ENCODE assay signal across 10 cellular contexts in genomic region chr15:68281008-68281407, GRCh38. TPM values are rescaled to one million over a fixed set of nuclear protein-coding genes. Genes with fewer than 3 reads are reported as not detected.
DNase-seq lines count a peak whose midpoint lies in the region; ATAC-seq and TF ChIP-seq lines count a peak whose summit lies in the region.
"Had no signal": no experiment of that assay in that cellular context is flagged by ENCODE, and none has a peak within 500 bp of the region (broad histone marks: within the 10 kb centered on the region; RNA-seq: fewer than 3 reads in every experiment).

No MANE protein-coding gene starts in this region.

- peak overlapping the region; percentile 2 to 11 for H3K4me3 ChIP-seq in CD4-positive, alpha-beta memory T cell (ENCODE audit: low read length in 2 of 2)
- H3K4me3 ChIP-seq in OCI-LY3 (ENCODE audit: low read length) (0 out of 2 replicates have a peak overlapping the region, but pooled peaks have one; percentile 95), dorsolateral prefrontal cortex (peak overlapping the region; percentile 25 to 100 (median 94)), neuron (ENCODE audit: low read length) (peak overlapping the region; percentile 93)

- peaks cover 21 to 41% of the 10 kb centered on the region in 2 donors for H3K36me3 Mint-ChIP-seq in CD4-positive, alpha-beta memory T cell

- H3K79me2 ChIP-seq in OCI-LY3 (ENCODE audit: low read length): peaks cover 87% of the 10 kb centered on the region

- no peaks in the 10 kb centered on the region for H3K9me3 ChIP-seq in CD4-positive, alpha-beta memory T cell (ENCODE audit: control insufficient read depth in 1 of 2, low read length in 2 of 2)
- no peaks in the 10 kb centered on the region for H3K9me3 ChIP-seq in OCI-LY3 (ENCODE audit: insufficient read depth, low read length)
- peaks cover 6% of the 10 kb centered on the region for H3K9me3 ChIP-seq in neuron (ENCODE audit: low read length)

- peak overlapping the region; percentile 94 for H3K4me2 ChIP-seq in OCI-LY3 (ENCODE audit: low read length)

- 0 out of 2 replicates have a peak overlapping the region, but pooled peaks have one; percentile 12 for H3K9ac ChIP-seq in OCI-LY3 (ENCODE audit: low read length)

- peaks cover 61% of the 10 kb centered on the region for H4K20me1 ChIP-seq in OCI-LY3 (ENCODE audit: insufficient read depth, low read length)

- POLR2A ChIA-PET in CD4-positive, alpha-beta memory T cell (lab: Charles Lee; ENCODE audit: partially characterized antibody): interaction anchor here (1.0 to 1.4 kb wide), 7 partner anchors 9 to 740 kb away, joined by 3 to 4 read pairs (median 3); partner anchors contain the start of genes MAP2K5 and PIAS1

- no peak for DNase-seq in CD4-positive, alpha-beta memory T cell
- no peak for DNase-seq in dorsolateral prefrontal cortex
- DNase-seq in anterior cingulate cortex (lab: John Stamatoyannopoulos, UW): no peak
- DNase-seq in ACHN: no peak
- DNase-seq: activated CD4-positive, alpha-beta memory T cell treated with anti-CD3 and anti-CD28 coated beads for 36 hours; NCI-H2029 treated with DMSO at 0.1 percent for 48 hours had no signal

- no peaks in the 10 kb centered on the region for H3K27me3 Mint-ChIP-seq in CD4-positive, alpha-beta memory T cell
- H3K27me3 Mint-ChIP-seq: activated CD4-positive, alpha-beta memory T cell treated with anti-CD3 and anti-CD28 coated beads for 36 hours had no signal

- H3K27ac ChIP-seq in CD4-positive, alpha-beta memory T cell (ENCODE audit: low read depth, low read length): no peak overlapping the region
- H3K27ac ChIP-seq in OCI-LY3 (ENCODE audit: low read length) (no peak overlapping the region), dorsolateral prefrontal cortex (peak overlapping the region in 46 of 59 donors; percentile 1 to 100 (median 76))

- no peak for TF ChIP-seq CTCF in OCI-LY3 (IDR thresholded peaks at IDR 0.05; ENCODE audit: low read depth, low read length)
- TF ChIP-seq CTCF in dorsolateral prefrontal cortex (IDR thresholded peaks at IDR 0.05 in 54 of 56, conservative IDR thresholded peaks at IDR 0.05 in 2 of 56; ENCODE audit: low read depth in 1 of 56, partially characterized antibody in 56 of 56): no peak

- no peak for ATAC-seq in HG02884 (IDR thresholded peaks at IDR 0.05; ENCODE audit: unreplicated experiment)
- ATAC-seq in HG02642 (IDR thresholded peaks at IDR 0.05; ENCODE audit: poor library complexity, unreplicated experiment): no peak

- intact Hi-C loops in CD4-positive, alpha-beta memory T cell (cut with micrococcal nuclease): no loop called here
- intact Hi-C loops in dorsolateral prefrontal cortex (cut with DNase I): no loop called here

- no peak overlapping the region for H2AFZ ChIP-seq in OCI-LY3 (ENCODE audit: low read depth, low read length)
- no peak overlapping the region for H2AFZ ChIP-seq in neuron (ENCODE audit: low read depth, low read length)

- peaks cover 56 to 77% (median 61%) of the 10 kb centered on the region in 4 donors for H3K4me1 Mint-ChIP-seq in CD4-positive, alpha-beta memory T cell

- peaks cover 7% of the 10 kb centered on the region for H3K36me3 ChIP-seq in CD4-positive, alpha-beta memory T cell (ENCODE audit: insufficient read depth, low read length)
- peaks cover 26% of the 10 kb centered on the region for H3K36me3 ChIP-seq in OCI-LY3 (replicated peaks; ENCODE audit: low read depth, low read length)
- peaks cover 11% of the 10 kb centered on the region for H3K36me3 ChIP-seq in neuron (ENCODE audit: insufficient read depth, low read length)

- H3K27me3 ChIP-seq in CD4-positive, alpha-beta memory T cell (ENCODE audit: insufficient read depth, low read length): no peaks in the 10 kb centered on the region
- no peaks in the 10 kb centered on the region for H3K27me3 ChIP-seq in OCI-LY3 (ENCODE audit: low read depth, low read length)
- no peaks in the 10 kb centered on the region for H3K27me3 ChIP-seq in dorsolateral prefrontal cortex
- H3K27me3 ChIP-seq in neuron (ENCODE audit: insufficient read depth, low read length): no peaks in the 10 kb centered on the region

- CTCF ChIA-PET in CD4-positive, alpha-beta memory T cell (lab: Charles Lee; ENCODE audit: partially characterized antibody): interaction anchor here (0.9 to 3.0 kb wide), 2 partner anchors 26 to 28 kb away, joined by 6 to 19 read pairs; no protein-coding TSS in a partner anchor

- H3K27ac Mint-ChIP-seq in CD4-positive, alpha-beta memory T cell: peak overlapping the region in 2 of 7 donors; percentile 26 to 43

- peak overlapping the region; percentile 22 to 99 (median 96) for H3K4me3 Mint-ChIP-seq in CD4-positive, alpha-beta memory T cell

- in situ Hi-C loops in ACHN (cut with HindIII; ENCODE audit: low pct_ligation_motif_present, low pct_unique_long_range_greater_than_20kb, low sequenced_read_pairs): no loop called here

- peaks cover 78% of the 10 kb centered on the region for H3K4me1 ChIP-seq in CD4-positive, alpha-beta memory T cell (ENCODE audit: insufficient read depth, low read length)
- peaks cover 35% of the 10 kb centered on the region for H3K4me1 ChIP-seq in OCI-LY3 (ENCODE audit: low read length)
- peaks cover 44% of the 10 kb centered on the region for H3K4me1 ChIP-seq in neuron (ENCODE audit: insufficient read depth, low read length)

- no peaks in the 10 kb centered on the region for H3K9me3 Mint-ChIP-seq in CD4-positive, alpha-beta memory T cell

RNA-seq across cellular contexts. Expression of gene FEM1B, which starts 3.5 kb away (rescaled TPM):
- total RNA-seq in CD4-positive, alpha-beta memory T cell: 10 to 100 TPM; 48.3 to 49.1 TPM
- 10 to 100 TPM; 19.0 to 28.8 TPM for polyA plus RNA-seq in CD4-positive, alpha-beta memory T cell
- total RNA-seq in dorsolateral prefrontal cortex: 100 to 1,000 TPM in 62 of 120 experiments, 10 to 100 TPM in 58; 63.2 to 136 (median 101) TPM

RNA-seq across cellular contexts. Expression of gene CLN6, which starts 51.5 kb away (rescaled TPM):
- 10 to 100 TPM; 14.5 to 15.6 TPM for total RNA-seq in CD4-positive, alpha-beta memory T cell
- 1 to 10 TPM; 2.2 to 2.6 TPM for polyA plus RNA-seq in CD4-positive, alpha-beta memory T cell
- total RNA-seq in dorsolateral prefrontal cortex: 10 to 100 TPM; 18.4 to 49.4 (median 29.8) TPM

Comparison
In these comparisons a context has a peak if more than half of its experiments do, and no peak if none do; other contexts are left out.
1. H3K27ac ChIP-seq: peak in dorsolateral prefrontal cortex (46 of 59); none in CD4-positive, alpha-beta memory T cell (single experiment) and OCI-LY3 (single experiment).
2. H3K4me3 ChIP-seq: peak in every context shown above with its lines; median percentile 95 in OCI-LY3; 94 in dorsolateral prefrontal cortex; 93 in neuron; 6 in CD4-positive, alpha-beta memory T cell.